1 cellular context compared by ENCODE assay signal in genomic region chr7:76086070-76086469, GRCh38.
TF ChIP-seq lines count a peak whose summit lies in the region.

No MANE protein-coding gene starts in this region.

TF ChIP-seq in SK-N-SH treated with all-trans-retinoic acid at 6 μM for 48 hours, 23 proteins besides CTCF, POLR2A, EP300 and RAD21 (continued from another document):
- no peak for TF ChIP-seq POU6F1 (CRISPR knock-in tag; IDR thresholded peaks at IDR 0.05; ENCODE audit: borderline replicate concordance, low read depth)
- TF ChIP-seq TOX (CRISPR knock-in tag; IDR thresholded peaks at IDR 0.05; ENCODE audit: borderline replicate concordance) = no peak
- TF ChIP-seq BACH2 (CRISPR knock-in tag; IDR thresholded peaks at IDR 0.05; ENCODE audit: borderline replicate concordance) = no peak
- TF ChIP-seq ZNF70 (CRISPR knock-in tag; IDR thresholded peaks at IDR 0.05) = no peak
- no peak for TF ChIP-seq OSR1 (CRISPR knock-in tag; IDR thresholded peaks at IDR 0.05)
